Comparison of ENCODE assay signal across 27 cellular contexts in the genomic region with DNA sequence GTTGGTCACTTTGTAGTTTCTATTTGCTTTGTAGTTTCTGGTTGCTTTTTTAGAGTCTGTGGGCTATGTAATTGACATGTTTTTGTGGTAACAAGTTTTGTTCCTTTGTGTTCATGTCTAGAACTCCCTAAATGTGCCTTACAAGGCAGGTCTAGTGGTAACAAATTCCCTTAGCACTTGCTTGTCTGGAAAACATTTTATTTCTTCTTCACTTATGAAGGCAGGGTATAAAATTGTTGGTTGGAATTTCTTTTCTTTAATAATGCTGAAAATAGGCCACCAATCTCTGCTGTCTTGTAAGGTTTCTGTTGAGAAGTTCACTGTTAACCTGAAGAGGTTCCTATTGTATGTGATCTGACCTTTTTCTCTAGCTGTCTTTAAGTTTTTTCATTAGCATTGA.
DNase-seq lines count a peak whose midpoint lies in the region; TF ChIP-seq lines count a peak whose summit lies in the region.
"Had no signal": no experiment of that assay in that cellular context is flagged by ENCODE, and none has a peak within 500 bp of the region (broad histone marks: within the 10 kb centered on the region; RNA-seq: fewer than 3 reads in every experiment).

No MANE protein-coding gene starts in this region.

- H3K27ac ChIP-seq in HEK293 (ENCODE audit: extremely low read depth, low read depth, low read length) = no peak overlapping the region
- H3K27ac ChIP-seq: 22Rv1; A549; BLaER1; BLaER1 treated with 17β-estradiol and CSF1 and Interleukin-3, amounts not matched to agents 10 nM and 100 nM; C4-2B had no signal

- no peaks in the 10 kb centered on the region for H3K9me3 ChIP-seq in HEK293 (ENCODE audit: control insufficient read depth, insufficient read depth, low read depth, low read length)
- H3K9me3 ChIP-seq: A549, BE2C, Caco-2 had no signal

- no peak for TF ChIP-seq CTCF in HEK293 (tag by site-specific recombination; IDR thresholded peaks at IDR 0.05)

- H3K4me3 ChIP-seq in HEK293 (ENCODE audit: low read depth, low read length) = no peak overlapping the region
- H3K4me3 ChIP-seq: A549; BLaER1; BLaER1 treated with 17β-estradiol and CSF1 and Interleukin-3, amounts not matched to agents 10 nM and 100 nM had no signal

- CTCF ChIA-PET in HEK293 (lab: Yijun Ruan, JAX) = interaction anchor here (1.3 to 2.8 kb wide), 6 partner anchors 10 to 388 kb away, joined by 3 to 12 read pairs (median 4); partner anchors contain the start of gene EPHA7

- H3K4me1 ChIP-seq in HEK293 (ENCODE audit: control insufficient read depth, insufficient read depth, low read length) = no peaks in the 10 kb centered on the region
- H3K4me1 ChIP-seq: A549, BE2C, Caco-2 had no signal

- POLR2A ChIA-PET in HEK293 (lab: Yijun Ruan, JAX) = interaction anchor here (1.1 kb wide), 1 partner anchor 383 kb away, joined by 7 read pairs; the partner anchor contains the start of gene EPHA7

- H3K36me3 ChIP-seq in HEK293 (ENCODE audit: control insufficient read depth in 2 of 2, insufficient read depth in 1 of 2, low read length in 2 of 2) = no peaks in the 10 kb centered on the region
- H3K36me3 ChIP-seq: BE2C, BLaER1 had no signal

- no peak for DNase-seq in stimulated activated naive CD4-positive, alpha-beta T cell (lab: John Stamatoyannopoulos, UW)
- DNase-seq: 8988T; ACHN; AML-193; BE2C; C1 segment of cervical spinal cord; Caco-2; Calu3; CD4-positive, alpha-beta memory T cell; CD4-positive, alpha-beta T cell; CD4-positive, CD25-positive, alpha-beta regulatory T cell; CD8-positive, alpha-beta memory T cell; CD8-positive, alpha-beta T cell; COR-L47; DMS 273 treated with DMSO at 0.1 percent for 48 hours; DMS153; DMS53; DMS79; DMS79 treated with DMSO at 0.1 percent for 48 hours; DND-41; EL had no signal

TF ChIP-seq in HEK293, 187 proteins besides CTCF, POLR2A, EP300 and RAD21:
- no peak for TF ChIP-seq ZNF560 (tag by site-specific recombination; IDR thresholded peaks at IDR 0.05; ENCODE audit: borderline replicate concordance)
- TF ChIP-seq ZNF510 (tag by site-specific recombination; IDR thresholded peaks at IDR 0.05; ENCODE audit: insufficient replicate concordance) = peak; percentile 51
- TF ChIP-seq, protein P1, sequence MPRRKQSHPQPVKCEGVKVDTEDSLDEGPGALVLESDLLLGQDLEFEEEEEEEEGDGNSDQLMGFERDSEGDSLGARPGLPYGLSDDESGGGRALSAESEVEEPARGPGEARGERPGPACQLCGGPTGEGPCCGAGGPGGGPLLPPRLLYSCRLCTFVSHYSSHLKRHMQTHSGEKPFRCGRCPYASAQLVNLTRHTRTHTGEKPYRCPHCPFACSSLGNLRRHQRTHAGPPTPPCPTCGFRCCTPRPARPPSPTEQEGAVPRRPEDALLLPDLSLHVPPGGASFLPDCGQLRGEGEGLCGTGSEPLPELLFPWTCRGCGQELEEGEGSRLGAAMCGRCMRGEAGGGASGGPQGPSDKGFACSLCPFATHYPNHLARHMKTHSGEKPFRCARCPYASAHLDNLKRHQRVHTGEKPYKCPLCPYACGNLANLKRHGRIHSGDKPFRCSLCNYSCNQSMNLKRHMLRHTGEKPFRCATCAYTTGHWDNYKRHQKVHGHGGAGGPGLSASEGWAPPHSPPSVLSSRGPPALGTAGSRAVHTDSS (tag by site-specific recombination; IDR thresholded peaks at IDR 0.05) = no peak
- no peak for TF ChIP-seq SP7 (tag by site-specific recombination; IDR thresholded peaks at IDR 0.05)
- TF ChIP-seq HOXC10 (CRISPR knock-in tag; IDR thresholded peaks at IDR 0.05) = no peak
- peak; percentile 95 for TF ChIP-seq SETDB1 (IDR thresholded peaks at IDR 0.05; ENCODE audit: insufficient read length, low read length)
- no peak for TF ChIP-seq GLI2 (tag by site-specific recombination; IDR thresholded peaks at IDR 0.05; ENCODE audit: borderline replicate concordance, low read depth)
- TF ChIP-seq ZNF2 (tag by site-specific recombination; IDR thresholded peaks at IDR 0.05) = no peak
- TF ChIP-seq GFI1B (tag by site-specific recombination; IDR thresholded peaks at IDR 0.05) = no peak
- TF ChIP-seq MEIS1 (CRISPR knock-in tag; IDR thresholded peaks at IDR 0.05; ENCODE audit: borderline replicate concordance) = no peak
- peak; percentile 78; the same call in 1 of the 2 replicates for TF ChIP-seq TRIM28 (IDR thresholded peaks at IDR 0.05; ENCODE audit: borderline replicate concordance, low read length)
- TF ChIP-seq, protein P2, sequence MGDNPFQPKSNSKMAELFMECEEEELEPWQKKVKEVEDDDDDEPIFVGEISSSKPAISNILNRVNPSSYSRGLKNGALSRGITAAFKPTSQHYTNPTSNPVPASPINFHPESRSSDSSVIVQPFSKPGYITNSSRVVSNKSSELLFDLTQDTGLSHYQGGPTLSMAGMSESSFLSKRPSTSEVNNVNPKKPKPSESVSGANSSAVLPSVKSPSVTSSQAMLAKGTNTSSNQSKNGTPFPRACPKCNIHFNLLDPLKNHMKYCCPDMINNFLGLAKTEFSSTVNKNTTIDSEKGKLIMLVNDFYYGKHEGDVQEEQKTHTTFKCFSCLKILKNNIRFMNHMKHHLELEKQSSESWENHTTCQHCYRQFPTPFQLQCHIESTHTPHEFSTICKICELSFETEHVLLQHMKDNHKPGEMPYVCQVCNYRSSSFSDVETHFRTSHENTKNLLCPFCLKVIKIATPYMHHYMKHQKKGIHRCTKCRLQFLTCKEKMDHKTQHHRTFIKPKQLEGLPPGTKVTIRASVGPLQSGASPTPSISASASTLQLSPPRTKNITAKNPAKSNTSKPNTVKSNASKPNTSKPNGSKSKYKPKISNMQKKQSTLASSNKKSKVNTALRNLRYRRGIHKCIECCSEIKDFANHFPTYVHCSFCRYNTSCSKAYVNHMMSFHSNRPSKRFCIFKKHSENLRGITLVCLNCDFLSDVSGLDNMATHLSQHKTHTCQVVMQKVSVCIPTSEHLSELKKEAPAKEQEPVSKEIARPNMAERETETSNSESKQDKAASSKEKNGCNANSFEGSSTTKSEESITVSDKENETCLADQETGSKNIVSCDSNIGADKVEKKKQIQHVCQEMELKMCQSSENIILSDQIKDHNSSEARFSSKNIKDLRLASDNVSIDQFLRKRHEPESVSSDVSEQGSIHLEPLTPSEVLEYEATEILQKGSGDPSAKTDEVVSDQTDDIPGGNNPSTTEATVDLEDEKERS (tag by site-specific recombination; IDR thresholded peaks at IDR 0.05) = no peak
- TF ChIP-seq ZNF350 (tag by site-specific recombination; IDR thresholded peaks at IDR 0.05) = no peak
- no peak for TF ChIP-seq TCF7L2 (IDR thresholded peaks at IDR 0.05; ENCODE audit: borderline replicate concordance, low read depth, low read length)
- no peak for TF ChIP-seq OSR2 (tag by site-specific recombination; IDR thresholded peaks at IDR 0.05)
- no peak for TF ChIP-seq ZNF248 (tag by site-specific recombination; IDR thresholded peaks at IDR 0.05)
